In genomic region chr1:28885982-28886730, GRCh38 we compare ENCODE assay signal across 8 cellular contexts. TPM values are rescaled to one million over a fixed set of nuclear protein-coding genes. Genes with fewer than 3 reads are reported as not detected.
A peak's percentile ranks its signal among the peaks of the same experiment; 100 is the strongest.
DNase-seq lines count a peak whose midpoint lies in the region; ATAC-seq lines count a peak whose summit lies in the region.

No MANE protein-coding gene starts in this region.

- H3K9me3 ChIP-seq in adipocyte (ENCODE audit: control insufficient read depth, low read length) = no peaks in the 10 kb centered on the region

- no peak overlapping the region for H4K5ac ChIP-seq in mesendoderm (ENCODE audit: low read length)

- no peak overlapping the region for H2AK5ac ChIP-seq in mesendoderm (ENCODE audit: low read length)

- no peaks in the 10 kb centered on the region for H3K79me1 ChIP-seq in mesendoderm (ENCODE audit: low read length)

- H3K56ac ChIP-seq in mesendoderm (ENCODE audit: low read length) = peak overlapping the region; percentile 8

- no peak overlapping the region for H3K27ac ChIP-seq in mesendoderm (ENCODE audit: low read depth, low read length)

- no peak for ATAC-seq in stimulated activated naive CD8-positive, alpha-beta T cell treated with anti-CD3 and anti-CD28 coated beads, Interleukin-15, Interleukin-2, amounts not matched to agents 100 U/mL and 50 U/mL, for 24 hours
- ATAC-seq in GM21381 (IDR thresholded peaks at IDR 0.05; ENCODE audit: unreplicated experiment) = no peak
- no peak for ATAC-seq in HG03442 (IDR thresholded peaks at IDR 0.05; ENCODE audit: unreplicated experiment)
- ATAC-seq in GM21447 (IDR thresholded peaks at IDR 0.05; ENCODE audit: unreplicated experiment) = no peak

- DNase-seq in stimulated activated naive CD8-positive, alpha-beta T cell treated with anti-CD3 and anti-CD28 coated beads, Interleukin-15, Interleukin-2, amounts not matched to agents 100 U/mL and 50 U/mL, for 24 hours = no peak
- DNase-seq in adipocyte (ENCODE audit: low read depth) = no peak
- DNase-seq in mesendoderm = no peak
- DNase-seq in NCI-H2227 (lab: John Stamatoyannopoulos, UW; ENCODE audit: unreplicated experiment) = no peak

- peak overlapping the region; percentile 79 for H3K4me3 Mint-ChIP-seq in stimulated activated naive CD8-positive, alpha-beta T cell treated with anti-CD3 and anti-CD28 coated beads, Interleukin-15, Interleukin-2, amounts not matched to agents 100 ng/mL and 50 ng/mL, for 24 hours

- H3K9me3 Mint-ChIP-seq in stimulated activated naive CD8-positive, alpha-beta T cell treated with anti-CD3 and anti-CD28 coated beads, Interleukin-15, Interleukin-2, amounts not matched to agents 100 ng/mL and 50 ng/mL, for 24 hours = no peaks in the 10 kb centered on the region

- H3K9ac ChIP-seq in adipocyte (ENCODE audit: low read length) = no peak overlapping the region
- H3K9ac ChIP-seq in mesendoderm (ENCODE audit: low read length) = no peak overlapping the region

- H3K27me3 Mint-ChIP-seq in stimulated activated naive CD8-positive, alpha-beta T cell treated with anti-CD3 and anti-CD28 coated beads, Interleukin-15, Interleukin-2, amounts not matched to agents 100 ng/mL and 50 ng/mL, for 24 hours = no peaks in the 10 kb centered on the region

- H3K4me1 Mint-ChIP-seq in stimulated activated naive CD8-positive, alpha-beta T cell treated with anti-CD3 and anti-CD28 coated beads, Interleukin-15, Interleukin-2, amounts not matched to agents 100 ng/mL and 50 ng/mL, for 24 hours (ENCODE audit: low read depth) = peaks cover 65% of the 10 kb centered on the region

- peak overlapping the region; percentile 90 for H3K4me3 ChIP-seq in adipocyte (ENCODE audit: low read length)
- H3K4me3 ChIP-seq in mesendoderm (ENCODE audit: low read length) = no peak overlapping the region

- no peak overlapping the region for H3K4ac ChIP-seq in mesendoderm (ENCODE audit: low read depth, low read length)

- H3K79me2 ChIP-seq in mesendoderm (ENCODE audit: control insufficient read depth, insufficient read depth, low read length) = no peaks in the 10 kb centered on the region

- H3K23ac ChIP-seq in mesendoderm (ENCODE audit: low read length) = no peak overlapping the region

- peaks cover 20% of the 10 kb centered on the region for H3K4me1 ChIP-seq in adipocyte (ENCODE audit: control insufficient read depth, insufficient read depth, low read length)
- peaks cover 13% of the 10 kb centered on the region for H3K4me1 ChIP-seq in mesendoderm (ENCODE audit: control insufficient read depth, low read depth, low read length)

- H2BK15ac ChIP-seq in mesendoderm (replicated peaks; ENCODE audit: low read depth) = no peak overlapping the region

- H3K4me2 ChIP-seq in mesendoderm (ENCODE audit: low read length) = peak overlapping the region; percentile 9

- H2BK5ac ChIP-seq in mesendoderm (ENCODE audit: low read length) = no peak overlapping the region

- no peak overlapping the region for H4K8ac ChIP-seq in mesendoderm (ENCODE audit: low read depth, low read length)

- no CpG with 5 or more reads among the region's 17 CpGs for WGBS in mesendoderm (ENCODE audit: extremely low coverage, insufficient coverage, low lambda C conversion rate)

- H3K27me3 ChIP-seq in adipocyte (replicated peaks; ENCODE audit: control insufficient read depth, insufficient read depth, low read length) = no peaks in the 10 kb centered on the region
- no peaks in the 10 kb centered on the region for H3K27me3 ChIP-seq in mesendoderm (ENCODE audit: insufficient read depth, low read length, poor library complexity)

- no peak overlapping the region for H2BK120ac ChIP-seq in mesendoderm (ENCODE audit: low read depth, low read length)

- no peak overlapping the region for H3K18ac ChIP-seq in mesendoderm (ENCODE audit: low read length)

- H3K36me3 ChIP-seq in adipocyte (ENCODE audit: control insufficient read depth, insufficient read depth, low read length, severe bottlenecking) (no peaks in the 10 kb centered on the region), mesendoderm (ENCODE audit: control insufficient read depth, insufficient read depth, low read length) (no peaks in the 10 kb centered on the region)

- H3K27ac Mint-ChIP-seq in stimulated activated naive CD8-positive, alpha-beta T cell treated with anti-CD3 and anti-CD28 coated beads, Interleukin-15, Interleukin-2, amounts not matched to agents 100 ng/mL and 50 ng/mL, for 24 hours = peak overlapping the region; percentile 90

- peaks cover 2% of the 10 kb centered on the region for H3K36me3 Mint-ChIP-seq in stimulated activated naive CD8-positive, alpha-beta T cell treated with anti-CD3 and anti-CD28 coated beads, Interleukin-15, Interleukin-2, amounts not matched to agents 100 ng/mL and 50 ng/mL, for 24 hours (ENCODE audit: low read depth)

RNA-seq across cellular contexts. Expression of gene EPB41, which starts 28.2 kb away (rescaled TPM):
- polyA plus RNA-seq in mesendoderm (2013, experiment 1 of 2) = 40.0 TPM
- polyA plus RNA-seq in mesendoderm (2013, experiment 2 of 2) = 41.4 TPM
